Comparison of ENCODE assay signal across 1 cellular context in genomic region chr4:113584407-113585150, GRCh38.
TF ChIP-seq lines count a peak whose summit lies in the region.

No MANE protein-coding gene starts in this region.

TF ChIP-seq in HEK293, 187 proteins besides CTCF, POLR2A, EP300 and RAD21 (continued from another document and continues in another):
- TF ChIP-seq ZBTB20 (tag by site-specific recombination; IDR thresholded peaks at IDR 0.05), result no peak
- no peak for TF ChIP-seq ZNF292 (tag by site-specific recombination; IDR thresholded peaks at IDR 0.05; ENCODE audit: borderline replicate concordance, low read depth)
- TF ChIP-seq SP7 (tag by site-specific recombination; IDR thresholded peaks at IDR 0.05), result peak; percentile 36
- TF ChIP-seq ZNF10 (tag by site-specific recombination; IDR thresholded peaks at IDR 0.05), result no peak
- peak; percentile 90 for TF ChIP-seq ZFP69B (tag by site-specific recombination; IDR thresholded peaks at IDR 0.05)
- TF ChIP-seq ZNF501 (tag by site-specific recombination; IDR thresholded peaks at IDR 0.05), result 0 out of 2 replicates have a peak, but pooled peaks have one; percentile 23
- TF ChIP-seq ZNF394 (tag by site-specific recombination; IDR thresholded peaks at IDR 0.05; ENCODE audit: borderline replicate concordance), result peak; percentile 41; the same call in 1 of the 2 replicates
- peak; percentile 93 for TF ChIP-seq ZNF692 (tag by site-specific recombination; IDR thresholded peaks at IDR 0.05)
- peak; percentile 12; the same call in 1 of the 2 replicates for TF ChIP-seq FEZF1 (tag by site-specific recombination; IDR thresholded peaks at IDR 0.05)
- TF ChIP-seq ZNF23 (tag by site-specific recombination; IDR thresholded peaks at IDR 0.05; ENCODE audit: borderline replicate concordance), result no peak
- no peak for TF ChIP-seq ZNF555 (tag by site-specific recombination; conservative IDR thresholded peaks at IDR 0.05)
- no peak for TF ChIP-seq ZBTB44 (tag by site-specific recombination; IDR thresholded peaks at IDR 0.05)
- peak; percentile 89 for TF ChIP-seq PRDM6 (tag by site-specific recombination; IDR thresholded peaks at IDR 0.05)
- no peak for TF ChIP-seq ZNF354C (tag by site-specific recombination; IDR thresholded peaks at IDR 0.05; ENCODE audit: borderline replicate concordance, low read depth)
- TF ChIP-seq SALL2 (tag by site-specific recombination; IDR thresholded peaks at IDR 0.05; ENCODE audit: borderline replicate concordance), result no peak
- no peak for TF ChIP-seq ATF2 (tag by site-specific recombination; IDR thresholded peaks at IDR 0.05; ENCODE audit: low read depth)
- TF ChIP-seq ZNF629 (tag by site-specific recombination; IDR thresholded peaks at IDR 0.05), result peak; percentile 47; the same call in 1 of the 2 replicates
- TF ChIP-seq ZNF777 (tag by site-specific recombination; IDR thresholded peaks at IDR 0.05; ENCODE audit: borderline replicate concordance), result no peak
- no peak for TF ChIP-seq ZNF132 (tag by site-specific recombination; IDR thresholded peaks at IDR 0.05; ENCODE audit: borderline replicate concordance)
- no peak for TF ChIP-seq TSHZ1 (tag by site-specific recombination; IDR thresholded peaks at IDR 0.05; ENCODE audit: borderline replicate concordance)
- no peak for TF ChIP-seq ZNF747 (tag by site-specific recombination; IDR thresholded peaks at IDR 0.05)
- peak; percentile 31; the same call in 1 of the 2 replicates for TF ChIP-seq PATZ1 (tag by site-specific recombination; IDR thresholded peaks at IDR 0.05)
- TF ChIP-seq ZNF623 (tag by site-specific recombination; IDR thresholded peaks at IDR 0.05), result no peak
- TF ChIP-seq ZBTB6 (tag by site-specific recombination; IDR thresholded peaks at IDR 0.05), result 0 out of 2 replicates have a peak, but pooled peaks have one; percentile 11
- TF ChIP-seq ZNF37A (tag by site-specific recombination; IDR thresholded peaks at IDR 0.05), result no peak
- no peak for TF ChIP-seq ZNF324 (tag by site-specific recombination; IDR thresholded peaks at IDR 0.05)
- TF ChIP-seq PRDM2 (tag by site-specific recombination; IDR thresholded peaks at IDR 0.05; ENCODE audit: borderline replicate concordance), result no peak
- TF ChIP-seq ZNF785 (tag by site-specific recombination; IDR thresholded peaks at IDR 0.05), result no peak
- TF ChIP-seq ZNF707 (tag by site-specific recombination; IDR thresholded peaks at IDR 0.05), result no peak
- TF ChIP-seq IKZF3 (tag by site-specific recombination; IDR thresholded peaks at IDR 0.05), result peak; percentile 37; the same call in 1 of the 2 replicates
- no peak for TF ChIP-seq KLF1 (tag by site-specific recombination; IDR thresholded peaks at IDR 0.05)
- no peak for TF ChIP-seq ZNF768 (tag by site-specific recombination; IDR thresholded peaks at IDR 0.05)
- TF ChIP-seq ZNF266 (tag by site-specific recombination; IDR thresholded peaks at IDR 0.05; ENCODE audit: low read depth), result peak; percentile 18; the same call in 1 of the 2 replicates
- no peak for TF ChIP-seq ZNF423 (tag by site-specific recombination; IDR thresholded peaks at IDR 0.05)
- TF ChIP-seq ZNF404 (tag by site-specific recombination; IDR thresholded peaks at IDR 0.05), result no peak
- TF ChIP-seq ZNF175 (tag by site-specific recombination; IDR thresholded peaks at IDR 0.05), result no peak
- TF ChIP-seq SCRT2 (tag by site-specific recombination; IDR thresholded peaks at IDR 0.05), result no peak
- peak; percentile 72; the same call in 1 of the 2 replicates for TF ChIP-seq ZNF18 (tag by site-specific recombination; IDR thresholded peaks at IDR 0.05)
- TF ChIP-seq GLI4 (tag by site-specific recombination; IDR thresholded peaks at IDR 0.05), result no peak
